ENCODE assay signal across 9 cellular contexts in genomic region chr16:69972120-69972519, GRCh38. TPM values are rescaled to one million over a fixed set of nuclear protein-coding genes. Genes with fewer than 3 reads are reported as not detected.
A peak's percentile ranks its signal among the peaks of the same experiment; 100 is the strongest.
DNase-seq lines count a peak whose midpoint lies in the region; ATAC-seq, FAIRE-seq and TF ChIP-seq lines count a peak whose summit lies in the region.
"Not testable (repeated sequence)": the region's sequence is repeated elsewhere in the genome, so short reads cannot be mapped to it uniquely, and the experiment has no call there.
"Had no signal": no experiment of that assay in that cellular context is flagged by ENCODE, and none has a peak within 500 bp of the region (broad histone marks: within the 10 kb centered on the region; RNA-seq: fewer than 3 reads in every experiment).

No MANE protein-coding gene starts in this region.

- not testable (repeated sequence) for H3K4me1 ChIP-seq in gastroesophageal sphincter; right cardiac atrium (ENCODE audit: control insufficient read depth, insufficient read depth, low read length); HepG2 (ENCODE audit: insufficient read depth, low read length)

- not testable (repeated sequence) for H3K27me3 Mint-ChIP-seq in central memory CD8-positive, alpha-beta T cell; nephron progenitor cell (ENCODE audit: low read depth, poor library complexity)

- H3K36me3 Mint-ChIP-seq in central memory CD8-positive, alpha-beta T cell (ENCODE audit: insufficient read depth); nephron progenitor cell (ENCODE audit: low read depth): not testable (repeated sequence)

- not testable (repeated sequence) for ATAC-seq in central memory CD8-positive, alpha-beta T cell (replicated peaks; ENCODE audit: extremely low read depth, poor library complexity, severe bottlenecking)
- ATAC-seq in esophagus mucosa (peak; percentile 45), gastroesophageal sphincter (peak; percentile 19), right cardiac atrium (peak; percentile 47 to 48), HepG2 (peak; percentile 55)

- not testable (repeated sequence) for TF ChIP-seq RAD21 in HepG2 (CRISPR knock-in tag; IDR thresholded peaks at IDR 0.05)

- WGBS in gastroesophageal sphincter (ENCODE audit: low coverage in 1 of 2), 2 donors: 50% methylated on average over 3 of the region's 7 CpGs; no CpG with 5 or more reads in 1 of the 2 donors
- WGBS in right cardiac atrium: 94% methylated on average over 2 of the region's 7 CpGs
- 85% methylated on average over 2 of the region's 7 CpGs for WGBS in HepG2 (ENCODE audit: low lambda C conversion rate)

- intact Hi-C loops in right cardiac atrium (cut with DNase I); HepG2 (cut with micrococcal nuclease; ENCODE audit: unreplicated experiment): not testable (repeated sequence)

- not testable (repeated sequence) for H3K4me3 ChIP-seq in gastroesophageal sphincter; right cardiac atrium (ENCODE audit: low read length); HepG2 (replicated peaks in 1 of 3; ENCODE audit: insufficient read depth in 1 of 3, low read depth in 2 of 3, low read length in 3 of 3)

- POLR2A ChIA-PET in HepG2 (lab: Yijun Ruan, JAX): not testable (repeated sequence)

- not testable (repeated sequence) for TF ChIP-seq POLR2A in gastroesophageal sphincter (IDR thresholded peaks at IDR 0.05); HepG2 (IDR thresholded peaks at IDR 0.05; ENCODE audit: insufficient read depth in 1 of 2, low read depth in 2 of 2, low read length in 2 of 2)

- not testable (repeated sequence) for H3K9me3 ChIP-seq in gastroesophageal sphincter; right cardiac atrium (ENCODE audit: control insufficient read depth, low read length); HepG2 (ENCODE audit: low read length)

- not testable (repeated sequence) for H3K27ac ChIP-seq in gastroesophageal sphincter; right cardiac atrium (ENCODE audit: low read length); HepG2 (ENCODE audit: extremely low read length, insufficient read depth, low read length)

- not testable (repeated sequence) for DNase-seq in central memory CD8-positive, alpha-beta T cell (ENCODE audit: low spot score in 2 of 2); right cardiac atrium; HepG2 (ENCODE audit: low spot score); nephron progenitor cell

- H3K36me3 ChIP-seq in gastroesophageal sphincter; HepG2 (replicated peaks in 1 of 2; ENCODE audit: control insufficient read depth in 1 of 2, insufficient read depth in 2 of 2, low read length in 2 of 2): not testable (repeated sequence)

- TF ChIP-seq CTCF in gastroesophageal sphincter (IDR thresholded peaks at IDR 0.05); HepG2 (CRISPR knock-in tag; IDR thresholded peaks at IDR 0.05); nephron progenitor cell (IDR thresholded peaks at IDR 0.05): not testable (repeated sequence)

- not testable (repeated sequence) for H4K20me1 ChIP-seq in HepG2 (ENCODE audit: insufficient read depth, low read length)

- not testable (repeated sequence) for BruUV-seq in HepG2 (replicated peaks; lab: Mats Ljungman, UMichigan)

- H3K79me2 ChIP-seq in HepG2 (ENCODE audit: insufficient read depth, low read length): not testable (repeated sequence)

- not testable (repeated sequence) for H3K27me3 ChIP-seq in gastroesophageal sphincter; right cardiac atrium (ENCODE audit: control insufficient read depth, insufficient read depth); HepG2 (ENCODE audit: control insufficient read depth in 1 of 2, insufficient read depth in 2 of 2, low read length in 2 of 2)

- not testable (repeated sequence) for H2AFZ ChIP-seq in HepG2 (ENCODE audit: low read length)

- H3K4me1 Mint-ChIP-seq in central memory CD8-positive, alpha-beta T cell; nephron progenitor cell: not testable (repeated sequence)

- peak overlapping the region; percentile 53 for H3K27ac Mint-ChIP-seq in central memory CD8-positive, alpha-beta T cell (ENCODE audit: low read depth)
- H3K27ac Mint-ChIP-seq in nephron progenitor cell: peak overlapping the region; percentile 75

- not testable (repeated sequence) for FAIRE-seq in HepG2 (lab: Jason Lieb, UNC)

- not testable (repeated sequence) for H3K4me2 ChIP-seq in HepG2 (ENCODE audit: low read depth, low read length)

- not testable (repeated sequence) for H3K4me3 Mint-ChIP-seq in central memory CD8-positive, alpha-beta T cell; nephron progenitor cell

- in situ Hi-C loops in HepG2 (cut with HindIII; ENCODE audit: extremely low pct_ligation_motif_present, low pct_unique_long_range_greater_than_20kb): not testable (repeated sequence)

- TF ChIP-seq EP300 in gastroesophageal sphincter (IDR thresholded peaks at IDR 0.05); HepG2 (IDR thresholded peaks at IDR 0.05; ENCODE audit: low read depth in 2 of 2, low read length in 2 of 2); HepG2 (CRISPR knock-in tag; IDR thresholded peaks at IDR 0.05; ENCODE audit: borderline replicate concordance): not testable (repeated sequence)

- H3K9ac ChIP-seq in HepG2 (ENCODE audit: insufficient read depth, low read depth, low read length): not testable (repeated sequence)

- not testable (repeated sequence) for H3K9me3 Mint-ChIP-seq in central memory CD8-positive, alpha-beta T cell; nephron progenitor cell

- CTCF ChIA-PET in HepG2 (lab: Yijun Ruan, JAX; ENCODE audit: low intra/inter-chr PET ratio, low total read pairs): not testable (repeated sequence)

RNA-seq across cellular contexts. Expression of gene CLEC18A, which starts 21.0 kb away (rescaled TPM):
- total RNA-seq in esophagus mucosa (0.36 TPM), gastroesophageal sphincter (1 to 10 TPM in 1 of 4 donors, under 1 TPM in 2, not detected in 1; 0.27 to 1.9 (median 0.31) TPM), right cardiac atrium (under 1 TPM; 0.34 to 0.74 (median 0.48) TPM), HepG2 (2016; rRNA removed; fragmentation: Illumina TruSeq; extraction: Trizol) (0.22 TPM in 1 of 2 replicates, not detected in the other)
- polyA plus RNA-seq in right cardiac atrium (0.18 TPM), HepG2 (2011; rRNA removed) (0.42 and 0.72 TPM in 2 replicates)
- total RNA-seq in HepG2 (2016; cell fraction: cytosol; rRNA removed; fragmentation: Illumina TruSeq; extraction: Trizol; ENCODE audit: low read depth): 0.20 TPM in 1 of 2 replicates, not detected in the other
- total RNA-seq in HepG2 (2016; cell fraction: insoluble cytoplasmic fraction; rRNA removed; fragmentation: Illumina TruSeq; extraction: Trizol): 0.28 TPM in 1 of 2 replicates, not detected in the other
- total RNA-seq in HepG2 (2016; cell fraction: membrane; rRNA removed; fragmentation: Illumina TruSeq; extraction: Trizol): 0.09 and 0.10 TPM in 2 replicates
- total RNA-seq in HepG2 (2016; cell fraction: nucleus; rRNA removed; fragmentation: Illumina TruSeq; extraction: Trizol): 0.19 and 0.99 TPM in 2 replicates
- polyA plus RNA-seq in HepG2 (2011; cell fraction: cytosol; rRNA removed): 0.20 and 0.26 TPM in 2 replicates
- polyA plus RNA-seq in HepG2 (2011; cell fraction: nucleus; rRNA removed): 3.1 and 3.2 TPM in 2 replicates
- polyA plus RNA-seq in HepG2 (2012): 0.30 and 0.51 TPM in 2 replicates
- polyA plus RNA-seq in HepG2 (2016; cell fraction: cytosol; fragmentation: Illumina TruSeq; extraction: Trizol; ENCODE audit: low read depth): not detected in 2 replicates
- polyA plus RNA-seq in HepG2 (2016; cell fraction: insoluble cytoplasmic fraction; fragmentation: Illumina TruSeq; extraction: Trizol; ENCODE audit: low read depth): 0.17 TPM in 1 of 2 replicates, not detected in the other
- polyA plus RNA-seq in HepG2 (2016; cell fraction: membrane; fragmentation: Illumina TruSeq; extraction: Trizol; ENCODE audit: low read depth): not detected in 2 replicates
- 0.26 and 1.1 TPM in 2 replicates for polyA plus RNA-seq in HepG2 (2016; cell fraction: nucleus; fragmentation: Illumina TruSeq; extraction: Trizol; ENCODE audit: insufficient read depth, low read depth)
- polyA minus RNA-seq in HepG2 (2011; rRNA and poly(A)+ RNA removed; ENCODE audit: low replicate concordance): 1.6 and 3.1 TPM in 2 replicates
- polyA minus RNA-seq in HepG2 (2011; cell fraction: cytosol; rRNA and poly(A)+ RNA removed): 0.35 TPM in 1 of 2 replicates, not detected in the other
- polyA minus RNA-seq in HepG2 (2011; cell fraction: nucleus; rRNA and poly(A)+ RNA removed): 0.90 and 1.4 TPM in 2 replicates
- polyA plus RNA-seq: AG04450; CD14-positive monocyte; CD8-positive, alpha-beta memory T cell had no signal
